ENCODE assay signal across 12 cellular contexts in genomic region chr7:131249003-131249402, GRCh38.
DNase-seq lines count a peak whose midpoint lies in the region; ATAC-seq and TF ChIP-seq lines count a peak whose summit lies in the region.
"Had no signal": no experiment of that assay in that cellular context is flagged by ENCODE, and none has a peak within 500 bp of the region (broad histone marks: within the 10 kb centered on the region; RNA-seq: fewer than 3 reads in every experiment).

No MANE protein-coding gene starts in this region.

- H3K4me3 Mint-ChIP-seq in CD4-positive, alpha-beta T cell, result no peak overlapping the region
- H3K4me3 Mint-ChIP-seq in mesothelial cell of epicardium, result no peak overlapping the region
- H3K4me3 Mint-ChIP-seq: activated CD4-positive, alpha-beta memory T cell treated with anti-CD3 and anti-CD28 coated beads for 36 hours; neural progenitor cell; stimulated activated naive B cell treated with anti-CD40 and anti-IgM and Interleukin-4, amounts not matched to agents 10 μg/mL and 1 μg/mL and 100 μg/mL, for 72 hours had no signal

- H4K20me1 ChIP-seq in HCT116 (ENCODE audit: insufficient read depth), result no peaks in the 10 kb centered on the region

- in situ Hi-C loops in astrocyte of the cerebellum (cut with HindIII; ENCODE audit: low sequenced_read_pairs), result no loop called here

- H3K27ac Mint-ChIP-seq in CD4-positive, alpha-beta T cell, result no peak overlapping the region
- no peak overlapping the region for H3K27ac Mint-ChIP-seq in mesothelial cell of epicardium
- H3K27ac Mint-ChIP-seq: activated CD4-positive, alpha-beta memory T cell treated with anti-CD3 and anti-CD28 coated beads for 36 hours; neural progenitor cell; stimulated activated naive B cell treated with anti-CD40 and anti-IgM and Interleukin-4, amounts not matched to agents 10 μg/mL and 1 μg/mL and 100 μg/mL, for 72 hours had no signal

- H3K9ac ChIP-seq in HCT116 (ENCODE audit: low read length), result no peak overlapping the region
- H3K9ac ChIP-seq: neural progenitor cell had no signal

- peaks cover 6% of the 10 kb centered on the region for H3K27me3 Mint-ChIP-seq in CD4-positive, alpha-beta T cell
- H3K27me3 Mint-ChIP-seq in mesothelial cell of epicardium (ENCODE audit: low read depth), result peaks cover 4% of the 10 kb centered on the region

- DNase-seq in HCT116 (ENCODE audit: low read depth, low spot score), result no peak
- DNase-seq in astrocyte of the cerebellum (ENCODE audit: low read depth), result peak; percentile 88
- peak; percentile 70 to 74 (median 73) for DNase-seq in right cardiac atrium
- DNase-seq in smooth muscle cell of the brain vasculature (ENCODE audit: low read depth, low spot score), result peak; percentile 80
- DNase-seq in CD4-positive, alpha-beta T cell, result no peak
- no peak for DNase-seq in mesothelial cell of epicardium (ENCODE audit: low spot score in 2 of 2, unreplicated experiment in 2 of 2)
- DNase-seq: activated CD4-positive, alpha-beta memory T cell treated with anti-CD3 and anti-CD28 coated beads for 36 hours; NCI-H2029; stimulated activated naive B cell treated with anti-CD40 and anti-IgM and Interleukin-4, amounts not matched to agents 10 μg/mL and 1 μg/mL and 100 μg/mL, for 72 hours had no signal

- H3K27me3 ChIP-seq in HCT116 (ENCODE audit: insufficient read depth, low read length) (no peaks in the 10 kb centered on the region), right cardiac atrium (ENCODE audit: control insufficient read depth, insufficient read depth) (no peaks in the 10 kb centered on the region)
- H3K27me3 ChIP-seq in CD4-positive, alpha-beta T cell (ENCODE audit: control insufficient read depth, insufficient read depth, low read length), result no peaks in the 10 kb centered on the region
- H3K27me3 ChIP-seq: neural progenitor cell had no signal

- peak overlapping the region; percentile 41 for H3K4me2 ChIP-seq in HCT116 (ENCODE audit: low read length)
- H3K4me2 ChIP-seq: neural progenitor cell had no signal

- TF ChIP-seq POLR2A in HCT116 (IDR thresholded peaks at IDR 0.05; ENCODE audit: borderline replicate concordance, extremely low read depth, insufficient read depth, insufficient read length), result no peak

- H3K79me2 ChIP-seq in HCT116 (ENCODE audit: insufficient read depth, low read length), result no peaks in the 10 kb centered on the region

- peaks cover 5% of the 10 kb centered on the region for H3K9me3 Mint-ChIP-seq in CD4-positive, alpha-beta T cell
- H3K9me3 Mint-ChIP-seq in mesothelial cell of epicardium, result peaks cover 6% of the 10 kb centered on the region

- POLR2A ChIA-PET in HCT116 (lab: Charles Lee), result no interaction called here
- POLR2A ChIA-PET in CD4-positive, alpha-beta T cell (lab: Charles Lee), result interaction anchor here (0.5 kb wide), 1 partner anchor 32 kb away, joined by 4 read pairs; no protein-coding TSS in a partner anchor

- RAD21 ChIA-PET in HCT116 (lab: Charles Lee; ENCODE audit: low non-redundant PET in 1 of 2, low total read pairs in 2 of 2, uncharacterized antibody in 2 of 2, unreplicated experiment in 2 of 2), result no interaction called here

- CTCF ChIA-PET in HCT116 (lab: Charles Lee), result no interaction called here
- CTCF ChIA-PET in CD4-positive, alpha-beta T cell (lab: Charles Lee), result no interaction called here

- no peaks in the 10 kb centered on the region for H3K36me3 ChIP-seq in HCT116 (ENCODE audit: control insufficient read depth in 1 of 2, insufficient read depth in 2 of 2, low read length in 2 of 2)
- H3K36me3 ChIP-seq: neural progenitor cell had no signal

- no peak overlapping the region for H3K27ac ChIP-seq in HCT116 (ENCODE audit: low read depth, low read length)
- no peak overlapping the region for H3K27ac ChIP-seq in right cardiac atrium (ENCODE audit: low read length)
- no peak overlapping the region for H3K27ac ChIP-seq in CD4-positive, alpha-beta T cell (ENCODE audit: low read depth, low read length)
- H3K27ac ChIP-seq: neural progenitor cell had no signal

- no peak for TF ChIP-seq RAD21 in HCT116 (IDR thresholded peaks at IDR 0.05; ENCODE audit: low read depth)

- H2AFZ ChIP-seq in HCT116 (ENCODE audit: low read depth, low read length, poor library complexity, severe bottlenecking), result no peak overlapping the region
- H2AFZ ChIP-seq: neural progenitor cell had no signal

- ATAC-seq in HCT116 (0 out of 2 replicates have a peak, but pooled peaks have one; percentile 34), right cardiac atrium (peak; percentile 94 to 95), HG03097 (IDR thresholded peaks at IDR 0.05; ENCODE audit: low FRiP score, unreplicated experiment) (no peak), GM19397 (IDR thresholded peaks at IDR 0.05; ENCODE audit: unreplicated experiment) (no peak)
- ATAC-seq in CD4-positive, alpha-beta T cell (ENCODE audit: poor library complexity), result no peak
- ATAC-seq: stimulated activated naive B cell treated with anti-CD40 and anti-IgM and Interleukin-4, amounts not matched to agents 10 μg/mL and 1 μg/mL and 100 μg/mL, for 72 hours had no signal

- intact Hi-C loops in HCT116 (cut with micrococcal nuclease) (no loop called here), right cardiac atrium (cut with DNase I) (no loop called here)
- intact Hi-C loops in CD4-positive, alpha-beta T cell (cut with DNase I, micrococcal nuclease), result loop anchor here in 1 of 2 experiments (5.0 kb wide), 1 partner anchor 53 kb away; no protein-coding TSS in a partner anchor

- TF ChIP-seq CTCF in HCT116 (IDR thresholded peaks at IDR 0.05 in 2 of 3, conservative IDR thresholded peaks at IDR 0.05 in 1 of 3; ENCODE audit: borderline replicate concordance in 1 of 3, insufficient read depth in 1 of 3, low read depth in 2 of 3, low read length in 2 of 3) (no peak), astrocyte of the cerebellum (IDR thresholded peaks at IDR 0.05; ENCODE audit: low read depth, low read length, missing control alignments) (no peak), mesothelial cell of epicardium (IDR thresholded peaks at IDR 0.05; ENCODE audit: unreplicated experiment) (no peak)
- no peak for TF ChIP-seq CTCF in CD4-positive, alpha-beta T cell (IDR thresholded peaks at IDR 0.05)

- H3K9me2 ChIP-seq in HCT116 (ENCODE audit: insufficient read depth), result no peaks in the 10 kb centered on the region

- 29% methylated on average over 1 of the region's 1 CpG for WGBS in right cardiac atrium

- peaks cover 9 to 21% of the 10 kb centered on the region in 2 experiments for H3K4me1 ChIP-seq in HCT116 (ENCODE audit: control insufficient read depth in 1 of 2, insufficient read depth in 2 of 2, low read length in 2 of 2)
- H3K4me1 ChIP-seq in right cardiac atrium (ENCODE audit: control insufficient read depth, insufficient read depth, low read length), result peaks cover 4% of the 10 kb centered on the region
- H3K4me1 ChIP-seq: neural progenitor cell had no signal

- H3K36me3 Mint-ChIP-seq in CD4-positive, alpha-beta T cell (ENCODE audit: low read depth), result no peaks in the 10 kb centered on the region
- no peaks in the 10 kb centered on the region for H3K36me3 Mint-ChIP-seq in mesothelial cell of epicardium
- H3K36me3 Mint-ChIP-seq: neural progenitor cell; stimulated activated naive B cell treated with anti-CD40 and anti-IgM and Interleukin-4, amounts not matched to agents 10 μg/mL and 1 μg/mL and 100 μg/mL, for 72 hours had no signal

- H3K9me3 ChIP-seq in HCT116 (ENCODE audit: control insufficient read depth in 1 of 2, insufficient read depth in 1 of 2, low read depth in 1 of 2, low read length in 2 of 2) (peaks cover 0 to 3% of the 10 kb centered on the region in 2 experiments; a peak in 1 of 4 replicates), right cardiac atrium (ENCODE audit: control insufficient read depth, low read length) (peaks cover 3% of the 10 kb centered on the region)
- H3K9me3 ChIP-seq in CD4-positive, alpha-beta T cell (ENCODE audit: control insufficient read depth, low read length), result peaks cover under 1% of the 10 kb centered on the region

- no peak overlapping the region for H3K4me3 ChIP-seq in HCT116 (replicated peaks in 1 of 2; ENCODE audit: low read depth in 1 of 2, low read length in 2 of 2)
- no peak overlapping the region for H3K4me3 ChIP-seq in astrocyte of the cerebellum (ENCODE audit: low read depth, low read length)
- H3K4me3 ChIP-seq in right cardiac atrium (ENCODE audit: low read length), result no peak overlapping the region
- H3K4me3 ChIP-seq: neural progenitor cell had no signal

- H3K4me1 Mint-ChIP-seq in CD4-positive, alpha-beta T cell (ENCODE audit: low read depth), result no peaks in the 10 kb centered on the region
- H3K4me1 Mint-ChIP-seq in mesothelial cell of epicardium, result no peaks in the 10 kb centered on the region
- H3K4me1 Mint-ChIP-seq: stimulated activated naive B cell treated with anti-CD40 and anti-IgM and Interleukin-4, amounts not matched to agents 10 μg/mL and 1 μg/mL and 100 μg/mL, for 72 hours had no signal

- BruUV-seq in HCT116 (replicated peaks; lab: Mats Ljungman, UMichigan), result no TSS peak

TF ChIP-seq in HCT116, 20 proteins besides CTCF, POLR2A, EP300 and RAD21:
- peak; percentile 44; the same call in 1 of the 2 replicates for TF ChIP-seq CEBPB (IDR thresholded peaks at IDR 0.05; ENCODE audit: low read depth)
- no peak for TF ChIP-seq ZFX (IDR thresholded peaks at IDR 0.05)
- no peak for TF ChIP-seq ZBTB33 (IDR thresholded peaks at IDR 0.05; ENCODE audit: extremely low read depth, insufficient replicate concordance, low read length)

Comparison
In these comparisons a context has a peak if more than half of its experiments do, and no peak if none do; other contexts are left out.
1. ATAC-seq: peak in HCT116 (single experiment) and right cardiac atrium (2 of 2); none in CD4-positive, alpha-beta T cell (single experiment), HG03097 (single experiment) and GM19397 (single experiment).
2. DNase-seq: peak in astrocyte of the cerebellum (single experiment), right cardiac atrium (3 of 3) and smooth muscle cell of the brain vasculature (single experiment); none in HCT116 (single experiment), CD4-positive, alpha-beta T cell (0 of 10) and mesothelial cell of epicardium (0 of 2).